ENCODE assay signal across 15 cellular contexts in the genomic region with DNA sequence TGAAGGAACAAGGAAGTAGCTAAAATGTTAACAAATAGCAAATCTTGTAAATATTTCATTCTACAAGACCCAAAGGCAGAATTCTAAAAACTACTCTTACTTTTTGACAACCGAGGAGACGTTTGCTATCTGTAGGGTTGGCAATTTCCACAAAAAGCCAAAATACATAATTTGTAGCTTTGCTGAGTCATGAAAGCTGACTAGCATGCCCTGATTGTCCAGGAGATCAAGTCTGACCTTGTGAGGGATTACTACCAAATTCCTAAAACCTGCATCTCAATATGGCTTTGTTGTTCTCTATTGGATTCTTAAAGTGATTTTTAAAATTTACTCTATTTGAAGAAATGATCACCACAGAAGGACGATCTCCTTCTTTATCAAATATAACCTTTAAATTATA. TPM values are rescaled to one million over a fixed set of nuclear protein-coding genes. Genes with fewer than 3 reads are reported as not detected.
DNase-seq lines count a peak whose midpoint lies in the region; ATAC-seq and TF ChIP-seq lines count a peak whose summit lies in the region.
"Had no signal": no experiment of that assay in that cellular context is flagged by ENCODE, and none has a peak within 500 bp of the region (broad histone marks: within the 10 kb centered on the region; RNA-seq: fewer than 3 reads in every experiment).

No MANE protein-coding gene starts in this region.

- H3K4ac ChIP-seq in H9 (ENCODE audit: low read depth, low read length), result no peak overlapping the region
- no peak overlapping the region for H3K4ac ChIP-seq in neuronal stem cell (ENCODE audit: low read length)

- H3K36me3 ChIP-seq in adipocyte (ENCODE audit: control insufficient read depth, insufficient read depth, low read length, severe bottlenecking) (peaks cover 73% of the 10 kb centered on the region), neuronal stem cell (replicated peaks in 1 of 2; ENCODE audit: control insufficient read depth in 2 of 2, insufficient read depth in 2 of 2, low read length in 2 of 2) (peaks cover 37 to 97% of the 10 kb centered on the region in 2 donors)

- peaks cover 82 to 91% of the 10 kb centered on the region in 2 donors for H3K36me3 Mint-ChIP-seq in CD14-positive monocyte
- H3K36me3 Mint-ChIP-seq in H9 (ENCODE audit: insufficient read depth in 1 of 3, low read depth in 3 of 3), result peaks cover 61 to 94% (median 90%) of the 10 kb centered on the region in 3 experiments
- peaks cover 20 to 27% of the 10 kb centered on the region in 2 donors for H3K36me3 Mint-ChIP-seq in naive B cell

- H3K14ac ChIP-seq in H9 (ENCODE audit: insufficient read depth, low read length) (no peak overlapping the region), neuronal stem cell (ENCODE audit: low read length) (no peak overlapping the region)

- peaks cover 5% of the 10 kb centered on the region; the same call in 1 of the 2 replicates for H3K4me1 ChIP-seq in H9 (ENCODE audit: insufficient read depth, low read length)
- peaks cover 27% of the 10 kb centered on the region for H3K4me1 ChIP-seq in adipocyte (ENCODE audit: control insufficient read depth, insufficient read depth, low read length)
- no peaks in the 10 kb centered on the region for H3K4me1 ChIP-seq in neuronal stem cell (ENCODE audit: control insufficient read depth in 2 of 2, insufficient read depth in 1 of 2, low read depth in 1 of 2, low read length in 2 of 2)

- no peaks in the 10 kb centered on the region for H3K79me2 ChIP-seq in H9 (ENCODE audit: insufficient read depth, low read length)

- H3K27ac ChIP-seq in H9 (ENCODE audit: insufficient read length, low read depth, low read length) (no peak overlapping the region), neuronal stem cell (replicated peaks; ENCODE audit: low read length) (no peak overlapping the region)

- peak overlapping the region; percentile 90 to 99 (median 94) for H3K27ac Mint-ChIP-seq in CD14-positive monocyte
- peak overlapping the region in 2 of 3 experiments; percentile 41 to 53; a peak in 5 of 7 replicates for H3K27ac Mint-ChIP-seq in H9
- peak overlapping the region in 5 of 6 donors; percentile 72 to 99 (median 92) for H3K27ac Mint-ChIP-seq in naive B cell

- H2BK15ac ChIP-seq in H9 (ENCODE audit: low read depth, low read length), result no peak overlapping the region
- H2BK15ac ChIP-seq in neuronal stem cell (ENCODE audit: low read length), result no peak overlapping the region

- H2AFZ ChIP-seq in H9 (ENCODE audit: low read length) (no peak overlapping the region), neuronal stem cell (ENCODE audit: low read length) (no peak overlapping the region)

- H3K18ac ChIP-seq in H9 (ENCODE audit: insufficient read length, low read depth, low read length), result no peak overlapping the region
- H3K18ac ChIP-seq in neuronal stem cell (ENCODE audit: low read length), result no peak overlapping the region

- H3K79me1 ChIP-seq in H9 (ENCODE audit: insufficient read depth, low read depth, low read length, poor library complexity, severe bottlenecking) (no peaks in the 10 kb centered on the region), neuronal stem cell (ENCODE audit: low read depth, low read length) (peaks cover 2% of the 10 kb centered on the region)

- H2BK12ac ChIP-seq in H9 (ENCODE audit: insufficient read length, low read depth, low read length), result no peak overlapping the region
- no peak overlapping the region for H2BK12ac ChIP-seq in neuronal stem cell (ENCODE audit: low read length)

- no peak overlapping the region for H2BK5ac ChIP-seq in H9 (ENCODE audit: insufficient read length, low read length)
- H2BK5ac ChIP-seq in neuronal stem cell (ENCODE audit: low read length), result no peak overlapping the region

- WGBS in H9 (ENCODE audit: extremely low coverage, insufficient read length, low lambda C conversion rate), result no CpG with 5 or more reads among the region's 3 CpGs
- no CpG with 5 or more reads among the region's 3 CpGs for WGBS in neuronal stem cell (ENCODE audit: extremely low coverage in 2 of 2, insufficient read length in 2 of 2, insufficient replicate concordance in 1 of 2), 2 donors

- H3K23ac ChIP-seq in H9 (ENCODE audit: insufficient read length, low read depth, low read length) (no peak overlapping the region), neuronal stem cell (ENCODE audit: low read depth, low read length, poor library complexity) (no peak overlapping the region)

- H2AK5ac ChIP-seq in H9 (ENCODE audit: insufficient read length, low read length) (no peak overlapping the region), neuronal stem cell (ENCODE audit: low read depth, low read length) (no peak overlapping the region)

- H3K9ac ChIP-seq in H9 (ENCODE audit: extremely low read depth, insufficient read length, low read length), result no peak overlapping the region
- H3K9ac ChIP-seq in adipocyte (ENCODE audit: low read length), result peak overlapping the region; percentile 78
- no peak overlapping the region for H3K9ac ChIP-seq in neuronal stem cell (ENCODE audit: low read depth, low read length, poor library complexity)

- H3K9me3 Mint-ChIP-seq in CD14-positive monocyte (no peaks in the 10 kb centered on the region), H9 (no peaks in the 10 kb centered on the region), naive B cell (no peaks in the 10 kb centered on the region)

- H3T11ph ChIP-seq in H9 (ENCODE audit: low read length), result no peak overlapping the region

- H4K91ac ChIP-seq in H9 (ENCODE audit: insufficient read length, low read depth, low read length) (no peak overlapping the region), neuronal stem cell (ENCODE audit: low read depth, low read length, poor library complexity) (no peak overlapping the region)

- H3K27me3 ChIP-seq in H9 (ENCODE audit: insufficient read depth, low read length), result no peaks in the 10 kb centered on the region
- H3K27me3 ChIP-seq in adipocyte (replicated peaks; ENCODE audit: control insufficient read depth, insufficient read depth, low read length), result no peaks in the 10 kb centered on the region
- no peaks in the 10 kb centered on the region for H3K27me3 ChIP-seq in neuronal stem cell (ENCODE audit: control insufficient read depth in 3 of 3, insufficient read depth in 3 of 3, low read depth in 1 of 3, low read length in 3 of 3)

- H4K8ac ChIP-seq in H9 (replicated peaks; ENCODE audit: insufficient read length, low read depth, low read length) (no peak overlapping the region), neuronal stem cell (ENCODE audit: low read depth, low read length) (no peak overlapping the region)

- H4K5ac ChIP-seq in H9 (ENCODE audit: insufficient read length, low read depth, low read length), result no peak overlapping the region

- H3K4me3 ChIP-seq in adipocyte (ENCODE audit: low read length) (peak overlapping the region; percentile 72), neuronal stem cell (ENCODE audit: low read length in 2 of 2) (no peak overlapping the region)

- ATAC-seq in naive B cell (ENCODE audit: low read depth in 2 of 2) (no peak), GM19463 (IDR thresholded peaks at IDR 0.05; ENCODE audit: unreplicated experiment) (no peak), omental fat pad (ENCODE audit: low FRiP score) (no peak)

- H3K4me3 Mint-ChIP-seq in CD14-positive monocyte (no peak overlapping the region), H9 (no peak overlapping the region), naive B cell (peak overlapping the region in 1 of 8 donors; percentile 54)

- H3K9me3 ChIP-seq in H9 (ENCODE audit: control insufficient read depth, low read depth, low read length) (no peaks in the 10 kb centered on the region), adipocyte (ENCODE audit: control insufficient read depth, low read length) (no peaks in the 10 kb centered on the region), neuronal stem cell (replicated peaks in 1 of 2; ENCODE audit: control insufficient read depth in 2 of 2, insufficient read depth in 1 of 2, low read depth in 1 of 2, low read length in 2 of 2) (no peaks in the 10 kb centered on the region)

- H3K4me1 Mint-ChIP-seq in CD14-positive monocyte, result peaks cover 13% of the 10 kb centered on the region
- H3K4me1 Mint-ChIP-seq in H9, result peaks cover 25 to 28% of the 10 kb centered on the region in 2 experiments
- peaks cover 13 to 36% (median 21%) of the 10 kb centered on the region in 3 donors for H3K4me1 Mint-ChIP-seq in naive B cell

- H3K23me2 ChIP-seq in H9 (ENCODE audit: insufficient read length, low read depth, low read length, poor library complexity, severe bottlenecking), result no peaks in the 10 kb centered on the region

- no peaks in the 10 kb centered on the region for H4K20me1 ChIP-seq in H9 (ENCODE audit: control insufficient read depth, insufficient read depth, insufficient read length)

- H2BK120ac ChIP-seq in H9 (ENCODE audit: low read depth, low read length, poor library complexity, severe bottlenecking), result no peak overlapping the region
- H2BK120ac ChIP-seq in neuronal stem cell (ENCODE audit: low read depth, low read length), result no peak overlapping the region

- intact Hi-C loops in CD14-positive monocyte (cut with micrococcal nuclease), result no loop called here

- DNase-seq in CD14-positive monocyte (ENCODE audit: low spot score) (no peak), H9 (no peak), adipocyte (ENCODE audit: low read depth) (peak; percentile 17), naive B cell (no peak), neuronal stem cell (ENCODE audit: low spot score) (no peak), omental fat pad (ENCODE audit: low spot score) (no peak)
- DNase-seq in stimulated activated CD4-positive, alpha-beta T cell treated with anti-CD3 and anti-CD28 coated beads, Interleukin-4, amount 100 ng/mL, for 4 hours, result no peak
- DNase-seq: activated T-cell treated with anti-CD3 and anti-CD28 coated beads for 4 hours; caudate nucleus; Kasumi-1; NCI-H1694 treated with DMSO at 0.1 percent for 48 hours; NCI-H774; SHP77; stimulated activated CD4-positive, alpha-beta T cell treated with anti-CD3 and anti-CD28 coated beads, Interleukin-4, amount 100 ng/mL, for 24 hours had no signal

- no peak overlapping the region for H3K56ac ChIP-seq in H9 (ENCODE audit: insufficient read length, low read depth, low read length)

- H3K27me3 Mint-ChIP-seq in CD14-positive monocyte (ENCODE audit: low read depth in 3 of 3), result no peaks in the 10 kb centered on the region
- no peaks in the 10 kb centered on the region for H3K27me3 Mint-ChIP-seq in H9 (ENCODE audit: low read depth)
- no peaks in the 10 kb centered on the region for H3K27me3 Mint-ChIP-seq in naive B cell

- H3K4me2 ChIP-seq in H9 (ENCODE audit: insufficient read depth, insufficient read length, low read length) (no peak overlapping the region), neuronal stem cell (ENCODE audit: insufficient read depth, low read length, poor library complexity, severe bottlenecking) (no peak overlapping the region)

- TF ChIP-seq CTCF in CD14-positive monocyte (IDR thresholded peaks at IDR 0.05), result no peak
- TF ChIP-seq CTCF in H9 (conservative IDR thresholded peaks at IDR 0.05), result no peak
- no peak for TF ChIP-seq CTCF in omental fat pad (IDR thresholded peaks at IDR 0.05)

- no peak overlapping the region for H2BK20ac ChIP-seq in H9 (ENCODE audit: low read depth, low read length, poor library complexity, severe bottlenecking)

RNA-seq across cellular contexts. Expression of a gene that starts 10.8 kb away (rescaled TPM):
- 10 to 100 TPM; 62.9 to 63.4 TPM for polyA plus RNA-seq in CD14-positive monocyte
- 102 and 107 TPM in 2 replicates for total RNA-seq in H9 (2021)
- 10 to 100 TPM; 43.2 to 80.8 (median 63.3) TPM for polyA plus RNA-seq in naive B cell (ENCODE audit: low read depth in 6 of 6)
- 38.1 TPM for polyA plus RNA-seq in neuronal stem cell (2013, experiment 1 of 2)
- 38.0 TPM for polyA plus RNA-seq in neuronal stem cell (2013, experiment 2 of 2)
- total RNA-seq in omental fat pad, result 10 to 100 TPM; 40.4 to 65.4 (median 47.9) TPM
